Comparison of ENCODE assay signal across 14 cellular contexts in the genomic region with DNA sequence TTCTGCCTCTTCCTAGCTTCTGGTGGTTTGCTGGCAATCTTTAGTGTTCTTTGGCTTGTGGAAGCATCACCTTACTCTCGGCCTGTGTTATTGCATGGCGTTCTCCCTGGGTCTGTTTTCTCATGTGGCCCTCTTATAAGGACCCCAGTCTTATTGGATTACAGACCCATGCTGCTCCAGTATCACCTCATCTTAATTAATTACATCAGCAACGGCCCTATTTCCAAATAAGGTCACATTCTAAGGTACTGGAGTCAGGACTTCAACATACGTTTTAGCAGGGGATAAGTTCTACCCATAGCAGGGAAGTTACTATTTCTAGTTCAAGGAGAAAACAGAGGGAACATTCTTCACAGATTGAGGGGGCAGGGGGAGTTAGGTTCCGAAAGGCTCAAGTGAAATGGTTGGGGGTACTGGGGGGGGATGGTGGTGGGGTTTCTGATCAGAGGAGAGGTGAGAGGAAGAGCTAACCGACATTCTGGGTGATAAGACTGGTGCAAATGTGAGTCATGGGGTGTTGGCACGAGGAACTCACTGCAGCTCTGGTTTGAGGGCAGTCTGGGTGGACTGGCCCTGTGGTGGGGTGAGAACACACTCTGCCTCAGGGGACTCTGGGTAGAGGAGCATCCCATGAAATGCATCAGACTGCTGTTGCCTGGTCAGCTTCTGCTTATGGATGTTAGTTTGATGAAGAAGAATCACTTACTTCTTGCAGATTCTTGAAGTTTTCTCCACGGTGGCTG. TPM values are rescaled to one million over a fixed set of nuclear protein-coding genes. Genes with fewer than 3 reads are reported as not detected.
DNase-seq lines count a peak whose midpoint lies in the region; ATAC-seq, FAIRE-seq and TF ChIP-seq lines count a peak whose summit lies in the region.
"Had no signal": no experiment of that assay in that cellular context is flagged by ENCODE, and none has a peak within 500 bp of the region (broad histone marks: within the 10 kb centered on the region; RNA-seq: fewer than 3 reads in every experiment).

No MANE protein-coding gene starts in this region.

- 68 to 80% methylated on average over 8 of the region's 8 CpGs for WGBS in pancreas, 2 donors

- TF ChIP-seq CTCF in HEK293 (tag by site-specific recombination; IDR thresholded peaks at IDR 0.05) (no peak), pancreas (IDR thresholded peaks at IDR 0.05) (no peak)

- CTCF ChIA-PET in HEK293 (lab: Yijun Ruan, JAX): interaction anchor here (1.0 kb wide), 1 partner anchor 15 kb away, joined by 4 read pairs; no protein-coding TSS in a partner anchor

- intact Hi-C loops in pancreas (cut with DNase I): no loop called here

- H3K9me3 ChIP-seq in HEK293 (ENCODE audit: control insufficient read depth, insufficient read depth, low read depth, low read length) (no peaks in the 10 kb centered on the region), pancreas (no peaks in the 10 kb centered on the region)
- H3K9me3 ChIP-seq: colonic mucosa, testis had no signal

- H3K4me3 ChIP-seq in HEK293 (ENCODE audit: low read depth, low read length) (no peak overlapping the region), pancreas (peak overlapping the region in 2 of 4 donors; percentile 9 to 22)
- H3K4me3 ChIP-seq: colonic mucosa, testis had no signal

- H3K36me3 ChIP-seq in HEK293 (ENCODE audit: control insufficient read depth in 2 of 2, insufficient read depth in 1 of 2, low read length in 2 of 2) (no peaks in the 10 kb centered on the region), pancreas (no peaks in the 10 kb centered on the region)
- H3K36me3 ChIP-seq: colonic mucosa, WERI-Rb-1 had no signal

- H3K4me1 ChIP-seq in HEK293 (ENCODE audit: control insufficient read depth, insufficient read depth, low read length): no peaks in the 10 kb centered on the region
- H3K4me1 ChIP-seq in pancreas: no peaks in the 10 kb centered on the region
- H3K4me1 ChIP-seq: colonic mucosa, testis had no signal

- POLR2A ChIA-PET in HEK293 (lab: Yijun Ruan, JAX): interaction anchor here (0.8 to 4.0 kb wide), 3 partner anchors 9 to 101 kb away, joined by 5 to 27 read pairs (median 7); partner anchors contain the start of gene EIF4G2

- no peaks in the 10 kb centered on the region for H3K27me3 ChIP-seq in pancreas
- H3K27me3 ChIP-seq: colonic mucosa, testis had no signal

- ATAC-seq in esophagus mucosa (peak; percentile 77), pancreas (peak in 3 of 4 donors; percentile 24 to 56 (median 41)), HG02870 (IDR thresholded peaks at IDR 0.05; ENCODE audit: unreplicated experiment) (no peak)

- DNase-seq in RCC 7860 (ENCODE audit: low spot score) (peak; percentile 31), pancreas (no peak), HuH-7 (ENCODE audit: low spot score) (no peak), NCI-H2081 treated with DMSO at 0.1 percent for 48 hours (lab: John Stamatoyannopoulos, UW) (no peak)
- DNase-seq in activated T-cell treated with anti-CD3 and anti-CD28 coated beads, Interleukin-2, amount 50 U/mL, for 1 hour: no peak
- DNase-seq: activated naive CD8-positive, alpha-beta T cell treated with anti-CD3 and anti-CD28 coated beads for 36 hours; colonic mucosa; NCI-H446 treated with DMSO at 0.1 percent for 48 hours; RPMI8226; WERI-Rb-1 had no signal

- H3K27ac ChIP-seq in HEK293 (ENCODE audit: extremely low read depth, low read depth, low read length): no peak overlapping the region
- H3K27ac ChIP-seq in pancreas: peak overlapping the region in 2 of 4 donors; percentile 32 to 58
- H3K27ac ChIP-seq: colonic mucosa, testis, WERI-Rb-1 had no signal

- FAIRE-seq in RCC 7860 (lab: Jason Lieb, UNC): no peak
- no peak for FAIRE-seq in pancreas (lab: Jason Lieb, UNC)

TF ChIP-seq in HEK293, 187 proteins besides CTCF, POLR2A, EP300 and RAD21:
- no peak for TF ChIP-seq ZNF654 (tag by site-specific recombination; IDR thresholded peaks at IDR 0.05; ENCODE audit: low read depth)
- peak; percentile 30; the same call in 1 of the 2 replicates for TF ChIP-seq PRDM10 (tag by site-specific recombination; IDR thresholded peaks at IDR 0.05)
- TF ChIP-seq ZNF324 (tag by site-specific recombination; IDR thresholded peaks at IDR 0.05): no peak

RNA-seq across cellular contexts. Expression of gene ZBED5, which starts 51.5 kb away (rescaled TPM):
- total RNA-seq in esophagus mucosa (16.5 TPM), pancreas (10 to 100 TPM; 12.1 to 29.1 (median 17.6) TPM)
- polyA plus RNA-seq in pancreas: 10 to 100 TPM; 25.5 to 49.3 TPM
